ENCODE assay signal across 16 cellular contexts in the genomic region with DNA sequence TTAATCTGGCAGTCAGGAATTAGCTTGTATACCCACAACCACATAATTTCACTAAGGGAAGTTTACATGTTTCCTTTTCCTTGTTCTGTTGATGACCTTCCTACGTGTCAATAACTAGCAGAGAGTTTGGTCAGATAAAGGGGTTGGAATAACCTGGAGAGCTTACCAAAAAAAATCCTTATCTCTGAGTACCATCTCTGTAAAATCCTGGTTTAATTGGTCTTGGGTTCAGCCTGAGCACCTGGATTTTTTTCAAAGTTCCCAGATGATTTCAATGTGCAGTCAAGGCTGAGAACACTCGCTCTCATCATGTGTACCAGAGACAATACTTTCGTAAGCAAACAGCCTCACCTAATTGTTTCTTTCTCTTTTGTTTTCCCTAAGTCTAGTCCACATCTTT.
DNase-seq lines count a peak whose midpoint lies in the region; ATAC-seq, FAIRE-seq and TF ChIP-seq lines count a peak whose summit lies in the region.
"Had no signal": no experiment of that assay in that cellular context is flagged by ENCODE, and none has a peak within 500 bp of the region (broad histone marks: within the 10 kb centered on the region; RNA-seq: fewer than 3 reads in every experiment).

No MANE protein-coding gene starts in this region.

- ATAC-seq in PC-3 = peak; percentile 47; the same call in 1 of the 2 replicates
- no peak for ATAC-seq in pancreas
- ATAC-seq: GM12878, GM23338 had no signal

- intact Hi-C loops in PC-3 (cut with micrococcal nuclease) = loop anchor here (2.0 to 5.0 kb wide), 3 partner anchors 58 to 166 kb away; no protein-coding TSS in a partner anchor
- intact Hi-C loops in pancreas (cut with DNase I) = no loop called here

- H3K27ac ChIP-seq in PC-3 (ENCODE audit: low read length) = peak overlapping the region; percentile 71
- H3K27ac ChIP-seq in pancreas = no peak overlapping the region
- H3K27ac ChIP-seq: BLaER1 had no signal

- no peaks in the 10 kb centered on the region for H3K79me2 ChIP-seq in PC-3 (ENCODE audit: low read length)

- FAIRE-seq in GM12892 (lab: Jason Lieb, UNC) (peak; percentile 78), pancreas (lab: Jason Lieb, UNC) (no peak)

- no peaks in the 10 kb centered on the region for H3F3A ChIP-seq in PC-3 (ENCODE audit: low read length, unreplicated experiment)

- peak overlapping the region; percentile 25; the same call in 1 of the 2 replicates for H2AFZ ChIP-seq in PC-3 (ENCODE audit: low read length)
- H2AFZ ChIP-seq: GM23338 had no signal

- CTCF ChIA-PET in PC-3 (lab: Charles Lee) = no interaction called here

- H3K4me1 ChIP-seq in PC-3 (ENCODE audit: insufficient read depth, low read length) = peaks cover 25% of the 10 kb centered on the region
- H3K4me1 ChIP-seq in endocrine pancreas (ENCODE audit: control insufficient read depth, insufficient read depth, low read length) = peaks cover 3% of the 10 kb centered on the region
- peaks cover 0 to 9% (median 0%) of the 10 kb centered on the region in 3 donors for H3K4me1 ChIP-seq in pancreas
- H3K4me1 ChIP-seq: BLaER1, Caco-2 had no signal

- H3K4me3 ChIP-seq in PC-3 (ENCODE audit: low read length) (peak overlapping the region; percentile 48; the same call in 1 of the 2 replicates), endocrine pancreas (ENCODE audit: control insufficient read depth, insufficient read depth, low read length) (peak overlapping the region; percentile 9), pancreas (no peak overlapping the region)
- H3K4me3 ChIP-seq: BLaER1, GM12878, GM23338 had no signal

- POLR2A ChIA-PET in PC-3 (lab: Charles Lee; ENCODE audit: unreplicated experiment) = no interaction called here

- TF ChIP-seq POLR2A in GM12892 (IDR thresholded peaks at IDR 0.05; ENCODE audit: low read depth, low read length) = no peak

- WGBS in pancreas, 2 donors = 67 to 69% methylated on average over 3 of the region's 3 CpGs

- H3K9me3 ChIP-seq in PC-3 (ENCODE audit: low read length) (no peaks in the 10 kb centered on the region), endocrine pancreas (ENCODE audit: control insufficient read depth, low read length) (no peaks in the 10 kb centered on the region), pancreas (no peaks in the 10 kb centered on the region)
- H3K9me3 ChIP-seq: BLaER1, Caco-2 had no signal

- H4K20me1 ChIP-seq in PC-3 (ENCODE audit: low read length) = no peaks in the 10 kb centered on the region
- H4K20me1 ChIP-seq: BLaER1 had no signal

- DNase-seq in GM12892 (ENCODE audit: insufficient read length) (no peak), NCI-H1092 treated with DMSO at 0.1 percent for 48 hours (lab: John Stamatoyannopoulos, UW) (peak; percentile 76), PC-3 (peak; percentile 71), pancreas (no peak), NCI-H226 (no peak)
- no peak for DNase-seq in activated CD8-positive, alpha-beta memory T cell treated with anti-CD3 and anti-CD28 coated beads, Interleukin-2, amount 50 U/mL, for 48 hours
- DNase-seq: AML-193; Caco-2; CD8-positive, alpha-beta memory T cell; DMS79; H7; IMR-90 had no signal

- H3K9me2 ChIP-seq in PC-3 (replicated peaks; ENCODE audit: low read length) = no peaks in the 10 kb centered on the region

- H3K9ac ChIP-seq in PC-3 (ENCODE audit: low read length) (peak overlapping the region; percentile 5; the same call in 1 of the 2 replicates), endocrine pancreas (ENCODE audit: control insufficient read depth, insufficient read depth, low read length) (no peak overlapping the region)
- H3K9ac ChIP-seq: BLaER1 had no signal

- TF ChIP-seq CTCF in PC-3 (conservative IDR thresholded peaks at IDR 0.05; ENCODE audit: low read depth, low read length) (no peak), pancreas (IDR thresholded peaks at IDR 0.05) (no peak)

- no TSS peak for BruUV-seq in PC-3 (replicated peaks; lab: Mats Ljungman, UMichigan)

- H3K36me3 ChIP-seq in PC-3 (ENCODE audit: low read depth, low read length) = no peaks in the 10 kb centered on the region
- no peaks in the 10 kb centered on the region for H3K36me3 ChIP-seq in endocrine pancreas (ENCODE audit: control insufficient read depth, insufficient read depth, low read length)
- H3K36me3 ChIP-seq in pancreas = no peaks in the 10 kb centered on the region
- H3K36me3 ChIP-seq: BLaER1 had no signal

- peak overlapping the region; percentile 73 for H3K4me2 ChIP-seq in PC-3 (ENCODE audit: low read length)
- H3K4me2 ChIP-seq: BLaER1, GM23338 had no signal

- H3K27me3 ChIP-seq in PC-3 (ENCODE audit: low read length) (no peaks in the 10 kb centered on the region), endocrine pancreas (ENCODE audit: control insufficient read depth, insufficient read depth, low read length) (peaks cover 2% of the 10 kb centered on the region), pancreas (no peaks in the 10 kb centered on the region)
- H3K27me3 ChIP-seq: BLaER1 had no signal

Comparison
In these comparisons a context has a peak if more than half of its experiments do, and no peak if none do; other contexts are left out.
1. DNase-seq: peak in NCI-H1092 treated with DMSO at 0.1 percent for 48 hours (single experiment) and PC-3 (single experiment); none in GM12892 (single experiment), pancreas (0 of 6), NCI-H226 (single experiment) and activated CD8-positive, alpha-beta memory T cell treated with anti-CD3 and anti-CD28 coated beads, Interleukin-2, amount 50 U/mL, for 48 hours (single experiment).
2. H3K4me3 ChIP-seq: peak in PC-3 (single experiment) and endocrine pancreas (single experiment); none in pancreas (0 of 4).